In genomic region chr22:49372111-49372529, GRCh38 we compare ENCODE assay signal across 1 cellular context.
TF ChIP-seq lines count a peak whose summit lies in the region.

No MANE protein-coding gene starts in this region.

TF ChIP-seq in HCT116, 20 proteins besides CTCF, POLR2A, EP300 and RAD21 (continued from another document):
- TF ChIP-seq MAX (IDR thresholded peaks at IDR 0.05): no peak
